In the genomic region with DNA sequence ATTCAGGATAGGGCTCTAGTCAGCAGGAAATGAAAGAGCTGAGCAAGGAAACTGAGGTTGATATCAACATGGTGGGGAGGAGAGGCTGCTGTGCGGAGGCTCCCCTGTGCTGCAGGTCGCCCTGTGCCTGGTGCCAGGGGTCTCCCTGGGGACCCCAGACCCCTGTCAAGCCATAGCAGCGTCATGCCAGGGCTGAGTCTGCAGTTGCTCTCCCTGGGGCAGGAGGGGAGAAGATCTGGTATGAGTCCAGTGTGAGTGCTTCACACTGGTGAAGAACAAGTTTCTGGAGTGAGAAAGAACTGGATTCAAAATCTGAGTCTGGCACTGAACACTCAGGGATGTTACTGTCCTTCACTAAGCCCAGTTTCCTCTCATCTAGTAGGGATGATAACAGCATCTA, we compare ENCODE assay signal across 6 cellular contexts.
A peak's percentile ranks its signal among the peaks of the same experiment; 100 is the strongest.
DNase-seq lines count a peak whose midpoint lies in the region; ATAC-seq and TF ChIP-seq lines count a peak whose summit lies in the region.
"Not testable (repeated sequence)": the region's sequence is repeated elsewhere in the genome, so short reads cannot be mapped to it uniquely, and the experiment has no call there.

No MANE protein-coding gene starts in this region.

- not testable (repeated sequence) for H2BK12ac ChIP-seq in H9 (ENCODE audit: insufficient read length, low read depth, low read length)

- H3K4ac ChIP-seq in H9 (ENCODE audit: low read depth, low read length), result not testable (repeated sequence)

- H3K27ac ChIP-seq in H9 (ENCODE audit: insufficient read length, low read depth, low read length); upper lobe of right lung; vagina: not testable (repeated sequence)

- H3K9me3 Mint-ChIP-seq in H9 (peaks cover 24 to 28% of the 10 kb centered on the region in 2 experiments), chondrocyte (ENCODE audit: low read depth) (peaks cover 13% of the 10 kb centered on the region)
- peaks cover 14% of the 10 kb centered on the region for H3K9me3 Mint-ChIP-seq in stimulated activated effector memory CD8-positive, alpha-beta T cell treated with anti-CD3 and anti-CD28 coated beads, Interleukin-12 subunit alpha, Interleukin-12 subunit beta, amount 100 ng/mL, for 72 hours

- H3K4me2 ChIP-seq in H9 (ENCODE audit: insufficient read depth, insufficient read length, low read length), result not testable (repeated sequence)

- H4K91ac ChIP-seq in H9 (ENCODE audit: insufficient read length, low read depth, low read length), result peak overlapping the region; percentile 66

- not testable (repeated sequence) for H2AK5ac ChIP-seq in H9 (ENCODE audit: insufficient read length, low read length)

- H2BK120ac ChIP-seq in H9 (ENCODE audit: low read depth, low read length, poor library complexity, severe bottlenecking), result not testable (repeated sequence)

- not testable (repeated sequence) for H3K9me3 ChIP-seq in H9 (ENCODE audit: control insufficient read depth, low read depth, low read length); upper lobe of right lung; vagina

- not testable (repeated sequence) for H4K8ac ChIP-seq in H9 (replicated peaks; ENCODE audit: insufficient read length, low read depth, low read length)

- not testable (repeated sequence) for H3K14ac ChIP-seq in H9 (ENCODE audit: insufficient read depth, low read length)

- H2BK5ac ChIP-seq in H9 (ENCODE audit: insufficient read length, low read length), result not testable (repeated sequence)

- not testable (repeated sequence) for H3K79me1 ChIP-seq in H9 (ENCODE audit: insufficient read depth, low read depth, low read length, poor library complexity, severe bottlenecking)

- peaks cover 13 to 24% (median 21%) of the 10 kb centered on the region in 3 experiments for H3K36me3 Mint-ChIP-seq in H9 (ENCODE audit: insufficient read depth in 1 of 3, low read depth in 3 of 3)
- not testable (repeated sequence) for H3K36me3 Mint-ChIP-seq in chondrocyte (ENCODE audit: low read depth); stimulated activated effector memory CD8-positive, alpha-beta T cell treated with anti-CD3 and anti-CD28 coated beads, Interleukin-12 subunit alpha, Interleukin-12 subunit beta, amount 100 ng/mL, for 72 hours

- H3K4me3 Mint-ChIP-seq in H9; chondrocyte (ENCODE audit: unreplicated experiment); stimulated activated effector memory CD8-positive, alpha-beta T cell treated with anti-CD3 and anti-CD28 coated beads, Interleukin-12 subunit alpha, Interleukin-12 subunit beta, amount 100 ng/mL, for 72 hours: not testable (repeated sequence)

- TF ChIP-seq CTCF in H9 (conservative IDR thresholded peaks at IDR 0.05); chondrocyte (IDR thresholded peaks at IDR 0.05); upper lobe of right lung (IDR thresholded peaks at IDR 0.05); vagina (IDR thresholded peaks at IDR 0.05): not testable (repeated sequence)

- not testable (repeated sequence) for H3T11ph ChIP-seq in H9 (ENCODE audit: low read length)

- ATAC-seq in esophagus mucosa, result peak; percentile 8
- ATAC-seq in stimulated activated effector memory CD8-positive, alpha-beta T cell treated with anti-CD3 and anti-CD28 coated beads, Interleukin-12 subunit alpha, Interleukin-12 subunit beta, amount 100 ng/mL, for 72 hours, result peak; percentile 43
- peak; percentile 25 for ATAC-seq in upper lobe of right lung

- H4K20me1 ChIP-seq in H9 (ENCODE audit: control insufficient read depth, insufficient read depth, insufficient read length), result not testable (repeated sequence)

- not testable (repeated sequence) for H3K27me3 Mint-ChIP-seq in H9 (ENCODE audit: low read depth); chondrocyte (ENCODE audit: low read depth)

- H2BK15ac ChIP-seq in H9 (ENCODE audit: low read depth, low read length), result not testable (repeated sequence)

- not testable (repeated sequence) for H3K23ac ChIP-seq in H9 (ENCODE audit: insufficient read length, low read depth, low read length)

- not testable (repeated sequence) for H2BK20ac ChIP-seq in H9 (ENCODE audit: low read depth, low read length, poor library complexity, severe bottlenecking)

- H3K4me1 Mint-ChIP-seq in H9, result peaks cover 38 to 47% of the 10 kb centered on the region in 2 experiments
- not testable (repeated sequence) for H3K4me1 Mint-ChIP-seq in chondrocyte (ENCODE audit: low read depth); stimulated activated effector memory CD8-positive, alpha-beta T cell treated with anti-CD3 and anti-CD28 coated beads, Interleukin-12 subunit alpha, Interleukin-12 subunit beta, amount 100 ng/mL, for 72 hours

- not testable (repeated sequence) for H3K27me3 ChIP-seq in H9 (ENCODE audit: insufficient read depth, low read length); upper lobe of right lung; vagina

- H3K79me2 ChIP-seq in H9 (ENCODE audit: insufficient read depth, low read length), result not testable (repeated sequence)

- not testable (repeated sequence) for H3K27ac Mint-ChIP-seq in H9; stimulated activated effector memory CD8-positive, alpha-beta T cell treated with anti-CD3 and anti-CD28 coated beads, Interleukin-12 subunit alpha, Interleukin-12 subunit beta, amount 100 ng/mL, for 72 hours
- H3K27ac Mint-ChIP-seq in chondrocyte (ENCODE audit: unreplicated experiment), result peak overlapping the region; percentile 51

- H3K18ac ChIP-seq in H9 (ENCODE audit: insufficient read length, low read depth, low read length), result not testable (repeated sequence)

- H3K36me3 ChIP-seq in upper lobe of right lung, vagina: not testable (repeated sequence)

- not testable (repeated sequence) for DNase-seq in H9; chondrocyte (ENCODE audit: low spot score); stimulated activated effector memory CD8-positive, alpha-beta T cell treated with anti-CD3 and anti-CD28 coated beads, Interleukin-12 subunit alpha, Interleukin-12 subunit beta, amount 100 ng/mL, for 72 hours (ENCODE audit: low spot score in 2 of 2); upper lobe of right lung
- DNase-seq in vagina (ENCODE audit: extremely low spot score in 2 of 2), result peak; percentile 54 to 74

- H3K4me3 ChIP-seq in upper lobe of right lung, vagina: not testable (repeated sequence)

- H4K5ac ChIP-seq in H9 (ENCODE audit: insufficient read length, low read depth, low read length), result not testable (repeated sequence)

- not testable (repeated sequence) for H3K4me1 ChIP-seq in H9 (ENCODE audit: insufficient read depth, low read length); upper lobe of right lung; vagina

- H3K9ac ChIP-seq in H9 (ENCODE audit: extremely low read depth, insufficient read length, low read length), result not testable (repeated sequence)

- WGBS in H9 (ENCODE audit: extremely low coverage, insufficient read length, low lambda C conversion rate), result no CpG with 5 or more reads among the region's 3 CpGs

- intact Hi-C loops in upper lobe of right lung (cut with DNase I); vagina (cut with DNase I): not testable (repeated sequence)

- not testable (repeated sequence) for TF ChIP-seq POLR2A in vagina (IDR thresholded peaks at IDR 0.05)

- not testable (repeated sequence) for H2AFZ ChIP-seq in H9 (ENCODE audit: low read length)

- not testable (repeated sequence) for H3K23me2 ChIP-seq in H9 (ENCODE audit: insufficient read length, low read depth, low read length, poor library complexity, severe bottlenecking)

- not testable (repeated sequence) for H3K56ac ChIP-seq in H9 (ENCODE audit: insufficient read length, low read depth, low read length)
